Comparison of ENCODE assay signal across 21 cellular contexts in the genomic region with DNA sequence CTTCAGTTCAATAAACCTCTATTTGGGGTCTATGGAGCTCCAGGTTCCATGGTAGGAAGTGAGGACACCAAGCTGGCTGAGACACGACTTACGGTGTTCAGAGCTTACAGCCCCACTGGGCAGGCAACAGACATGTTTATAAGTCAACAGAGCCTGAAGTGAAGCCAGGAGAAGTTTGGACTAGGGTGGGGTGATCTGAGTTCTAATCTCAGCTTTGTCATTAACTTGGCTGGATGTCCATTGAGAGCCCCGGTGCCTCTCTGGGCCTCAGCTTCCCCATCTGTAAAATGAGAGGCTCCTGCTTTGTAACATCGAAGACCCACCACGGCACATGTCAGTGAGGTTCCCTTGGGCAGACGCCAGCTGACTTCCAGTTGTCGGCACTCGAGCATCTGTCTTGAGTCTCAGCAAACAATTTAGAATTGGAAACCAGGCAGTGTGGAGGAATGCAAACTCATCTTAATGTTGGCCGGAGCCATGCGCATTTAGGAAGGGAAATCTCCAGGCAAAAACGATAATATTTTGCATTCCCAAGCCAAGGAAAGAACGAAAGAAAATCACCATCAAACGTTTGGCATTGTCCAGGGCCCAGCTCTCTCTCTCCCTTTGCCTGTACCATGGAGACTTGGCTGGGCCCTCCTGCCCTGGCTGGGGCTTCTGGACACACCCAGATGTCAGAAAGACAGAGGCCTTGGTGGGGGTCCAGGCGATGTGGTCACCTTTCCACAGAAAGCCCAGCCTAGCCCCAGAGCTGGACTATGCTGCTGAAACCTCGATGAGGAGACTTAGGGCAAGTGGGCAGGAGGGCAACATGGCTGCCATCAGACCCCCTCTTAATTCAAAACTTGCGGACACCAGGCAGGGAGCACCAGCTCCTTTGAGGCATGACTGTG. TPM values are rescaled to one million over a fixed set of nuclear protein-coding genes. Genes with fewer than 3 reads are reported as not detected.
DNase-seq lines count a peak whose midpoint lies in the region; ATAC-seq and TF ChIP-seq lines count a peak whose summit lies in the region.
"Had no signal": no experiment of that assay in that cellular context is flagged by ENCODE, and none has a peak within 500 bp of the region (broad histone marks: within the 10 kb centered on the region; RNA-seq: fewer than 3 reads in every experiment).

No MANE protein-coding gene starts in this region.

- no peak overlapping the region for H3K4me2 ChIP-seq in SK-N-SH
- H3K4me2 ChIP-seq: A549 had no signal

- H3K4me3 ChIP-seq in esophagus muscularis mucosa (no peak overlapping the region), spleen (no peak overlapping the region), SK-N-SH (ENCODE audit: low read depth in 2 of 2, low read length in 1 of 2) (no peak overlapping the region)
- H3K4me3 ChIP-seq: A549, sigmoid colon, upper lobe of right lung had no signal

- ATAC-seq in left lobe of liver (no peak), HG03378 (IDR thresholded peaks at IDR 0.05; ENCODE audit: unreplicated experiment) (no peak)
- ATAC-seq: A549, foreskin keratinocyte, HepG2, upper lobe of right lung had no signal

- POLR2A ChIA-PET in SK-N-SH (lab: Yijun Ruan, JAX): no interaction called here

- TF ChIP-seq POLR2A in esophagus muscularis mucosa (IDR thresholded peaks at IDR 0.05; ENCODE audit: low read depth): no peak
- no peak for TF ChIP-seq POLR2A in spleen (IDR thresholded peaks at IDR 0.05)

- no peak for TF ChIP-seq RAD21 in SK-N-SH (IDR thresholded peaks at IDR 0.05; ENCODE audit: low read length)

- no peaks in the 10 kb centered on the region for H3F3A ChIP-seq in SK-N-SH (replicated peaks; ENCODE audit: insufficient read depth)

- H2AFZ ChIP-seq in SK-N-SH (ENCODE audit: low read depth): no peak overlapping the region

- H3K9me3 ChIP-seq in esophagus muscularis mucosa: no peaks in the 10 kb centered on the region
- H3K9me3 ChIP-seq in spleen: no peaks in the 10 kb centered on the region
- H3K9me3 ChIP-seq in SK-N-SH: no peaks in the 10 kb centered on the region
- H3K9me3 ChIP-seq: A549, sigmoid colon, upper lobe of right lung had no signal

- H3K27me3 ChIP-seq in esophagus muscularis mucosa (no peaks in the 10 kb centered on the region), spleen (replicated peaks in 1 of 7) (no peaks in the 10 kb centered on the region), SK-N-SH (ENCODE audit: insufficient read depth) (no peaks in the 10 kb centered on the region)
- H3K27me3 ChIP-seq: sigmoid colon, upper lobe of right lung had no signal

- H3K9me2 ChIP-seq in SK-N-SH: no peaks in the 10 kb centered on the region

- H3K4me1 ChIP-seq in esophagus muscularis mucosa (peaks cover 0 to 19% (median 10%) of the 10 kb centered on the region in 4 donors), spleen (peaks cover 0 to 12% (median 2%) of the 10 kb centered on the region in 6 donors), SK-N-SH (ENCODE audit: control insufficient read depth in 1 of 2, insufficient read depth in 2 of 2, low read depth in 1 of 2, low read length in 1 of 2) (no peaks in the 10 kb centered on the region; a peak in 1 of 4 replicates)
- H3K4me1 ChIP-seq: foreskin keratinocyte, upper lobe of right lung had no signal

- TF ChIP-seq EP300 in esophagus muscularis mucosa (IDR thresholded peaks at IDR 0.05) (no peak), SK-N-SH (IDR thresholded peaks at IDR 0.05; ENCODE audit: borderline replicate concordance in 1 of 2, low read depth in 1 of 2, low read length in 1 of 2) (no peak)

- no peak for TF ChIP-seq CTCF in esophagus muscularis mucosa (IDR thresholded peaks at IDR 0.05)
- no peak for TF ChIP-seq CTCF in spleen (IDR thresholded peaks at IDR 0.05 in 8 of 11, conservative IDR thresholded peaks at IDR 0.05 in 3 of 11)
- TF ChIP-seq CTCF in SK-N-SH (IDR thresholded peaks at IDR 0.05): no peak

- CTCF ChIA-PET in SK-N-SH (lab: Yijun Ruan, JAX): interaction anchor here (1.0 to 1.2 kb wide), 2 partner anchors 137 to 260 kb away, joined by 3 read pairs; no protein-coding TSS in a partner anchor

- no peaks in the 10 kb centered on the region for H3K36me3 ChIP-seq in esophagus muscularis mucosa
- H3K36me3 ChIP-seq in spleen: no peaks in the 10 kb centered on the region
- H3K36me3 ChIP-seq in SK-N-SH (replicated peaks in 1 of 2; ENCODE audit: control insufficient read depth in 1 of 2, insufficient read depth in 2 of 2, low read length in 1 of 2): no peaks in the 10 kb centered on the region
- H3K36me3 ChIP-seq: sigmoid colon, upper lobe of right lung had no signal

- intact Hi-C loops in esophagus muscularis mucosa (cut with DNase I) (no loop called here), spleen (cut with DNase I; ENCODE audit: low total_unique reads) (no loop called here)

- H3K9ac ChIP-seq in SK-N-SH: no peak overlapping the region

- peak; percentile 38 for DNase-seq in AG20443 (ENCODE audit: low spot score)
- DNase-seq in esophagus muscularis mucosa (ENCODE audit: extremely low spot score): peak; percentile 92
- DNase-seq in left lobe of liver (ENCODE audit: low spot score): peak; percentile 29
- DNase-seq in spleen: no peak
- no peak for DNase-seq in HUDEP-2 (lab: John Stamatoyannopoulos, UW; ENCODE audit: unreplicated experiment in 76 of 76)
- no peak for DNase-seq in NCI-H69 (lab: John Stamatoyannopoulos, UW)
- no peak for DNase-seq in SK-N-SH
- DNase-seq: activated CD4-positive, alpha-beta T cell treated with anti-CD3 and anti-CD28 coated beads, Interleukin-2, amount 50 U/mL, for 4 hours; activated T-cell treated with anti-CD3 and anti-CD28 coated beads, Interleukin-2, amount 50 U/mL, for 1 hour; C1 segment of cervical spinal cord; foreskin keratinocyte; GOT3; hypothalamus; NCI-H1417 treated with DMSO at 0.1 percent for 48 hours; NCI-H526; SHP77; sigmoid colon; upper lobe of right lung had no signal

- 72% methylated on average over 13 of the region's 16 CpGs for WGBS in esophagus muscularis mucosa
- 72 to 89% (median 85%) methylated on average over 16 of the region's 16 CpGs for WGBS in spleen, 5 donors
- WGBS in SK-N-SH (ENCODE audit: low lambda C conversion rate): 84% methylated on average over 15 of the region's 16 CpGs

- H3K79me2 ChIP-seq in SK-N-SH (ENCODE audit: insufficient read depth): no peaks in the 10 kb centered on the region

- H3K27ac ChIP-seq in esophagus muscularis mucosa (replicated peaks in 1 of 4) (peak overlapping the region; percentile 19 to 57 (median 37)), spleen (peak overlapping the region in 5 of 8 donors; percentile 21 to 64 (median 54)), SK-N-SH (ENCODE audit: low read depth in 2 of 2, low read length in 1 of 2) (no peak overlapping the region)
- H3K27ac ChIP-seq: foreskin keratinocyte, upper lobe of right lung had no signal

- H4K20me1 ChIP-seq in SK-N-SH (ENCODE audit: insufficient read depth): no peaks in the 10 kb centered on the region

TF ChIP-seq in SK-N-SH, 30 proteins besides CTCF, POLR2A, EP300 and RAD21:
- TF ChIP-seq SIN3A (IDR thresholded peaks at IDR 0.05; ENCODE audit: borderline replicate concordance, low read depth, low read length): no peak
- TF ChIP-seq MXI1 (IDR thresholded peaks at IDR 0.05; ENCODE audit: low read depth, low read length): no peak
- no peak for TF ChIP-seq ELF1 (IDR thresholded peaks at IDR 0.05)
- no peak for TF ChIP-seq JUND (IDR thresholded peaks at IDR 0.05)
- TF ChIP-seq, protein P1, sequence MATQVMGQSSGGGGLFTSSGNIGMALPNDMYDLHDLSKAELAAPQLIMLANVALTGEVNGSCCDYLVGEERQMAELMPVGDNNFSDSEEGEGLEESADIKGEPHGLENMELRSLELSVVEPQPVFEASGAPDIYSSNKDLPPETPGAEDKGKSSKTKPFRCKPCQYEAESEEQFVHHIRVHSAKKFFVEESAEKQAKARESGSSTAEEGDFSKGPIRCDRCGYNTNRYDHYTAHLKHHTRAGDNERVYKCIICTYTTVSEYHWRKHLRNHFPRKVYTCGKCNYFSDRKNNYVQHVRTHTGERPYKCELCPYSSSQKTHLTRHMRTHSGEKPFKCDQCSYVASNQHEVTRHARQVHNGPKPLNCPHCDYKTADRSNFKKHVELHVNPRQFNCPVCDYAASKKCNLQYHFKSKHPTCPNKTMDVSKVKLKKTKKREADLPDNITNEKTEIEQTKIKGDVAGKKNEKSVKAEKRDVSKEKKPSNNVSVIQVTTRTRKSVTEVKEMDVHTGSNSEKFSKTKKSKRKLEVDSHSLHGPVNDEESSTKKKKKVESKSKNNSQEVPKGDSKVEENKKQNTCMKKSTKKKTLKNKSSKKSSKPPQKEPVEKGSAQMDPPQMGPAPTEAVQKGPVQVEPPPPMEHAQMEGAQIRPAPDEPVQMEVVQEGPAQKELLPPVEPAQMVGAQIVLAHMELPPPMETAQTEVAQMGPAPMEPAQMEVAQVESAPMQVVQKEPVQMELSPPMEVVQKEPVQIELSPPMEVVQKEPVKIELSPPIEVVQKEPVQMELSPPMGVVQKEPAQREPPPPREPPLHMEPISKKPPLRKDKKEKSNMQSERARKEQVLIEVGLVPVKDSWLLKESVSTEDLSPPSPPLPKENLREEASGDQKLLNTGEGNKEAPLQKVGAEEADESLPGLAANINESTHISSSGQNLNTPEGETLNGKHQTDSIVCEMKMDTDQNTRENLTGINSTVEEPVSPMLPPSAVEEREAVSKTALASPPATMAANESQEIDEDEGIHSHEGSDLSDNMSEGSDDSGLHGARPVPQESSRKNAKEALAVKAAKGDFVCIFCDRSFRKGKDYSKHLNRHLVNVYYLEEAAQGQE (IDR thresholded peaks at IDR 0.05; ENCODE audit: low read depth, low read length): no peak
- TF ChIP-seq RXRA (IDR thresholded peaks at IDR 0.05; ENCODE audit: borderline replicate concordance, low read depth): no peak
- TF ChIP-seq NFIC (IDR thresholded peaks at IDR 0.05; ENCODE audit: borderline replicate concordance): no peak
- TF ChIP-seq FOXM1 (IDR thresholded peaks at IDR 0.05; ENCODE audit: low read depth): no peak
- TF ChIP-seq, protein P2, sequence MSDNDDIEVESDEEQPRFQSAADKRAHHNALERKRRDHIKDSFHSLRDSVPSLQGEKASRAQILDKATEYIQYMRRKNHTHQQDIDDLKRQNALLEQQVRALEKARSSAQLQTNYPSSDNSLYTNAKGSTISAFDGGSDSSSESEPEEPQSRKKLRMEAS (IDR thresholded peaks at IDR 0.05; ENCODE audit: low read depth): no peak
- TF ChIP-seq RCOR1 (IDR thresholded peaks at IDR 0.05; ENCODE audit: low read length): no peak

RNA-seq across cellular contexts. Expression of gene ITGA11, which starts 18.4 kb away (rescaled TPM):
- total RNA-seq in esophagus muscularis mucosa: 10 to 100 TPM in 2 of 4 donors, 1 to 10 TPM in 2; 3.3 to 15.8 (median 8.6) TPM
- 0.88 TPM for total RNA-seq in left lobe of liver
- 10 to 100 TPM in 1 of 7 donors, 1 to 10 TPM in 6; 4.7 to 17.2 (median 7.2) TPM for total RNA-seq in spleen
- 1 to 10 TPM in 1 of 3 donors, under 1 TPM in 2; 0.27 to 1.1 (median 0.37) TPM for polyA plus RNA-seq in spleen
- polyA plus RNA-seq in SK-N-SH (2012; rRNA removed): 0.49 and 0.52 TPM in 2 replicates
- polyA plus RNA-seq in SK-N-SH (2012; cell fraction: cytosol; rRNA removed): 0.29 and 0.53 TPM in 2 replicates
- 1.0 and 1.1 TPM in 2 replicates for polyA plus RNA-seq in SK-N-SH (2012; cell fraction: nucleus; rRNA removed)
- total RNA-seq: foreskin keratinocyte, HepG2 had no signal
- polyA plus RNA-seq: foreskin keratinocyte, HepG2 had no signal

Comparison
In these comparisons a context has a peak if more than half of its experiments do, and no peak if none do; other contexts are left out.
1. DNase-seq: peak in AG20443 (single experiment), esophagus muscularis mucosa (single experiment) and left lobe of liver (single experiment); none in spleen (single experiment), HUDEP-2 (0 of 76), NCI-H69 (single experiment) and SK-N-SH (single experiment).
2. H3K27ac ChIP-seq: peak in esophagus muscularis mucosa (4 of 4) and spleen (5 of 8); none in SK-N-SH (0 of 2).